19 cellular contexts compared by ENCODE assay signal in the genomic region with DNA sequence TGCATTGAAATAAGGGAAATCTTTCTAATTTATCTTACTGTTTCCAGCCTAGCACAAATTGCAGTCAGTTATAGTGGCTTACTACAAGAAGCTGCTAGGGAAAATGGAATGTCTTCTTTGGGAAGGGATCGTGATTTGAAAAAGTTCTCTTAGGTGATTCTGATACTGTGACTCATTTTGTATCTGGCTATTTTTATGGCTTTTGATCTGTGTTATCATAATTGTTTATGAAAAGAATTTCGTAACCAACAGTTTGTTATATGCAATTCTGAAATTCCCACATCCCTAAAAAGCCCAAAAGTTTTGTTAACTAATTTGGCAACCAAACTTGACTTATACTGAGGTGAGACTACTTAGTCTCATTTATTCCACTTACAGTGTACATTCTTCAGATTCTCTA. TPM values are rescaled to one million over a fixed set of nuclear protein-coding genes. Genes with fewer than 3 reads are reported as not detected.
DNase-seq lines count a peak whose midpoint lies in the region; ATAC-seq and TF ChIP-seq lines count a peak whose summit lies in the region.
"Had no signal": no experiment of that assay in that cellular context is flagged by ENCODE, and none has a peak within 500 bp of the region (broad histone marks: within the 10 kb centered on the region; RNA-seq: fewer than 3 reads in every experiment).

No MANE protein-coding gene starts in this region.

- no peaks in the 10 kb centered on the region for H3K9me3 ChIP-seq in SK-N-SH

- H3K9ac ChIP-seq in SK-N-SH, result no peak overlapping the region

- ATAC-seq in omental fat pad (ENCODE audit: low FRiP score) (peak; percentile 75), GM21529 (IDR thresholded peaks at IDR 0.05; ENCODE audit: unreplicated experiment) (no peak)
- no peak for ATAC-seq in effector memory CD8-positive, alpha-beta T cell (replicated peaks)

- H3K4me3 Mint-ChIP-seq in effector memory CD8-positive, alpha-beta T cell, result no peak overlapping the region
- no peak overlapping the region for H3K4me3 Mint-ChIP-seq in nephron progenitor cell

- no peaks in the 10 kb centered on the region for H3K27me3 ChIP-seq in SK-N-SH (ENCODE audit: insufficient read depth)

- no peaks in the 10 kb centered on the region for H3F3A ChIP-seq in SK-N-SH (replicated peaks; ENCODE audit: insufficient read depth)

- TF ChIP-seq CTCF in SK-N-SH (IDR thresholded peaks at IDR 0.05) (no peak), fibroblast of mammary gland (conservative IDR thresholded peaks at IDR 0.05; ENCODE audit: control insufficient read depth, insufficient read depth, low read depth, low read length) (no peak), omental fat pad (IDR thresholded peaks at IDR 0.05) (no peak), nephron progenitor cell (IDR thresholded peaks at IDR 0.05) (no peak)

- POLR2A ChIA-PET in SK-N-SH (lab: Yijun Ruan, JAX), result no interaction called here

- H3K4me3 ChIP-seq in SK-N-SH (ENCODE audit: low read depth in 2 of 2, low read length in 1 of 2) (no peak overlapping the region), fibroblast of mammary gland (ENCODE audit: control insufficient read depth, low read depth, low read length) (no peak overlapping the region)
- H3K4me3 ChIP-seq: K562, SK-N-MC had no signal

- peaks cover 62% of the 10 kb centered on the region for H3K79me2 ChIP-seq in SK-N-SH (ENCODE audit: insufficient read depth)

- H3K27ac ChIP-seq in SK-N-SH (ENCODE audit: low read depth in 2 of 2, low read length in 1 of 2), result peak overlapping the region in 1 of 2 experiments; percentile 33; a peak in 1 of 4 replicates
- H3K27ac ChIP-seq: C4-2B, SK-N-MC had no signal

- H2AFZ ChIP-seq in SK-N-SH (ENCODE audit: low read depth), result no peak overlapping the region

- CTCF ChIA-PET in SK-N-SH (lab: Yijun Ruan, JAX), result no interaction called here

- DNase-seq in ELR (ENCODE audit: low read depth) (peak; percentile 15), SK-N-SH (no peak), fibroblast of mammary gland (ENCODE audit: low read depth) (peak; percentile 8), omental fat pad (ENCODE audit: low spot score) (no peak), nephron progenitor cell (no peak)
- no peak for DNase-seq in effector memory CD8-positive, alpha-beta T cell
- DNase-seq: AML-193, DMS79 treated with DMSO at 0.1 percent for 48 hours, GDM1, GOT3, NCI-H1694 treated with DMSO at 0.1 percent for 48 hours, NCI-H2107, NCI-H345, NCI-H524 treated with DMSO at 0.1 percent for 48 hours, SHP77 had no signal

- H3K27ac Mint-ChIP-seq in effector memory CD8-positive, alpha-beta T cell, result no peak overlapping the region
- no peak overlapping the region for H3K27ac Mint-ChIP-seq in nephron progenitor cell

- no peaks in the 10 kb centered on the region for H3K9me2 ChIP-seq in SK-N-SH

- no peaks in the 10 kb centered on the region for H3K9me3 Mint-ChIP-seq in effector memory CD8-positive, alpha-beta T cell
- peaks cover 17% of the 10 kb centered on the region for H3K9me3 Mint-ChIP-seq in nephron progenitor cell

- H3K4me1 Mint-ChIP-seq in effector memory CD8-positive, alpha-beta T cell (ENCODE audit: low read depth in 2 of 2), result peaks cover 21 to 25% of the 10 kb centered on the region in 2 donors
- H3K4me1 Mint-ChIP-seq in nephron progenitor cell, result no peaks in the 10 kb centered on the region

- 0 out of 2 replicates have a peak overlapping the region, but pooled peaks have one; percentile 8 for H3K4me2 ChIP-seq in SK-N-SH

- no peaks in the 10 kb centered on the region for H3K36me3 ChIP-seq in SK-N-SH (replicated peaks in 1 of 2; ENCODE audit: control insufficient read depth in 1 of 2, insufficient read depth in 2 of 2, low read length in 1 of 2)

- no peak for TF ChIP-seq RAD21 in SK-N-SH (IDR thresholded peaks at IDR 0.05; ENCODE audit: low read length)

- H4K20me1 ChIP-seq in SK-N-SH (ENCODE audit: insufficient read depth), result peaks cover 8% of the 10 kb centered on the region; the same call in 1 of the 2 replicates

- no peak for TF ChIP-seq EP300 in SK-N-SH (IDR thresholded peaks at IDR 0.05; ENCODE audit: borderline replicate concordance in 1 of 2, low read depth in 1 of 2, low read length in 1 of 2)

- no peaks in the 10 kb centered on the region for H3K27me3 Mint-ChIP-seq in effector memory CD8-positive, alpha-beta T cell
- peaks cover 3% of the 10 kb centered on the region for H3K27me3 Mint-ChIP-seq in nephron progenitor cell (ENCODE audit: low read depth, poor library complexity)

- 50% methylated on average over 2 of the region's 2 CpGs for WGBS in SK-N-SH (ENCODE audit: low lambda C conversion rate)

- H3K36me3 Mint-ChIP-seq in effector memory CD8-positive, alpha-beta T cell (ENCODE audit: insufficient read depth), result peaks cover 3% of the 10 kb centered on the region
- H3K36me3 Mint-ChIP-seq in nephron progenitor cell (ENCODE audit: low read depth), result peaks cover 41% of the 10 kb centered on the region

- H3K4me1 ChIP-seq in SK-N-SH (ENCODE audit: control insufficient read depth in 1 of 2, insufficient read depth in 2 of 2, low read depth in 1 of 2, low read length in 1 of 2), result peaks cover 9 to 12% of the 10 kb centered on the region in 2 experiments; a peak in 2 of 4 replicates

TF ChIP-seq in SK-N-SH, 30 proteins besides CTCF, POLR2A, EP300 and RAD21:
- no peak for TF ChIP-seq MAX (IDR thresholded peaks at IDR 0.05; ENCODE audit: low read depth)
- no peak for TF ChIP-seq TAF1 (IDR thresholded peaks at IDR 0.05; ENCODE audit: borderline replicate concordance, low read depth, low read length)
- no peak for TF ChIP-seq FOXJ3 (CRISPR knock-in tag; IDR thresholded peaks at IDR 0.05)
- no peak for TF ChIP-seq SIN3A (IDR thresholded peaks at IDR 0.05; ENCODE audit: borderline replicate concordance, low read depth, low read length)
- TF ChIP-seq, protein P1, sequence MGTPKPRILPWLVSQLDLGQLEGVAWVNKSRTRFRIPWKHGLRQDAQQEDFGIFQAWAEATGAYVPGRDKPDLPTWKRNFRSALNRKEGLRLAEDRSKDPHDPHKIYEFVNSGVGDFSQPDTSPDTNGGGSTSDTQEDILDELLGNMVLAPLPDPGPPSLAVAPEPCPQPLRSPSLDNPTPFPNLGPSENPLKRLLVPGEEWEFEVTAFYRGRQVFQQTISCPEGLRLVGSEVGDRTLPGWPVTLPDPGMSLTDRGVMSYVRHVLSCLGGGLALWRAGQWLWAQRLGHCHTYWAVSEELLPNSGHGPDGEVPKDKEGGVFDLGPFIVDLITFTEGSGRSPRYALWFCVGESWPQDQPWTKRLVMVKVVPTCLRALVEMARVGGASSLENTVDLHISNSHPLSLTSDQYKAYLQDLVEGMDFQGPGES (IDR thresholded peaks at IDR 0.05; ENCODE audit: low read depth, low read length), result no peak
- TF ChIP-seq, protein P2, sequence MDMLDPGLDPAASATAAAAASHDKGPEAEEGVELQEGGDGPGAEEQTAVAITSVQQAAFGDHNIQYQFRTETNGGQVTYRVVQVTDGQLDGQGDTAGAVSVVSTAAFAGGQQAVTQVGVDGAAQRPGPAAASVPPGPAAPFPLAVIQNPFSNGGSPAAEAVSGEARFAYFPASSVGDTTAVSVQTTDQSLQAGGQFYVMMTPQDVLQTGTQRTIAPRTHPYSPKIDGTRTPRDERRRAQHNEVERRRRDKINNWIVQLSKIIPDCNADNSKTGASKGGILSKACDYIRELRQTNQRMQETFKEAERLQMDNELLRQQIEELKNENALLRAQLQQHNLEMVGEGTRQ (IDR thresholded peaks at IDR 0.05; ENCODE audit: borderline replicate concordance, low read depth, low read length), result no peak
- TF ChIP-seq FOSL2 (IDR thresholded peaks at IDR 0.05; ENCODE audit: borderline replicate concordance, low read depth), result peak; percentile 27; the same call in 1 of the 2 replicates
- TF ChIP-seq PBX3 (IDR thresholded peaks at IDR 0.05), result peak; percentile 42; the same call in 1 of the 2 replicates
- TF ChIP-seq ZBTB33 (IDR thresholded peaks at IDR 0.05; ENCODE audit: borderline replicate concordance, low read depth), result no peak
- no peak for TF ChIP-seq TEAD4 (IDR thresholded peaks at IDR 0.05; ENCODE audit: borderline replicate concordance, insufficient read depth)
- TF ChIP-seq JUND (IDR thresholded peaks at IDR 0.05), result peak; percentile 32
- peak; percentile 48; the same call in 1 of the 2 replicates for TF ChIP-seq TCF12 (IDR thresholded peaks at IDR 0.05)

RNA-seq across cellular contexts. Expression of gene PTPN4, which starts 12.4 kb away (rescaled TPM):
- 6.2 and 8.4 TPM in 2 replicates for polyA plus RNA-seq in SK-N-SH (2012; rRNA removed)
- polyA plus RNA-seq in SK-N-SH (2012; cell fraction: cytosol; rRNA removed), result 5.9 and 8.2 TPM in 2 replicates
- 11.8 and 21.2 TPM in 2 replicates for polyA plus RNA-seq in SK-N-SH (2012; cell fraction: nucleus; rRNA removed)
- total RNA-seq in omental fat pad, result 10 to 100 TPM; 20.2 to 41.0 (median 30.5) TPM

Comparison
In these comparisons a context has a peak if more than half of its experiments do, and no peak if none do; other contexts are left out.
1. DNase-seq: peak in ELR (single experiment) and fibroblast of mammary gland (single experiment); none in SK-N-SH (single experiment), omental fat pad (single experiment), effector memory CD8-positive, alpha-beta T cell (0 of 3) and nephron progenitor cell (single experiment).